17 cellular contexts compared by ENCODE assay signal in genomic region chr17:17758443-17758842, GRCh38.
A peak's percentile ranks its signal among the peaks of the same experiment; 100 is the strongest.
DNase-seq lines count a peak whose midpoint lies in the region; FAIRE-seq and TF ChIP-seq lines count a peak whose summit lies in the region.
"Had no signal": no experiment of that assay in that cellular context is flagged by ENCODE, and none has a peak within 500 bp of the region (broad histone marks: within the 10 kb centered on the region; RNA-seq: fewer than 3 reads in every experiment).

No MANE protein-coding gene starts in this region.

- intact Hi-C loops in ovary (cut with DNase I) = loop anchor here in 1 of 4 donors (10.0 kb wide), 1 partner anchor 74 kb away; the partner anchor contains the start of gene RAI1

- TF ChIP-seq CTCF in OCI-LY1 (IDR thresholded peaks at IDR 0.05; ENCODE audit: low read length) (no peak), neural crest cell (conservative IDR thresholded peaks at IDR 0.05) (no peak), ovary (IDR thresholded peaks at IDR 0.05) (no peak)

- 84 to 90% (median 85%) methylated on average over 13 of the region's 13 CpGs for WGBS in ovary, 3 donors

- peak overlapping the region; percentile 75; the same call in 1 of the 2 replicates for H3K9ac ChIP-seq in OCI-LY1 (ENCODE audit: low read length)
- H3K9ac ChIP-seq: SK-N-SH had no signal

- no peak for TF ChIP-seq POLR2A in ovary (IDR thresholded peaks at IDR 0.05)

- H3K4me2 ChIP-seq in OCI-LY1 (ENCODE audit: low read length) = peak overlapping the region; percentile 48
- H3K4me2 ChIP-seq: SK-N-SH had no signal

- no peaks in the 10 kb centered on the region for H3K9me2 ChIP-seq in OCI-LY1 (ENCODE audit: low read depth, low read length)
- H3K9me2 ChIP-seq: SK-N-SH had no signal

- H3K36me3 ChIP-seq in OCI-LY1 (ENCODE audit: insufficient read depth, low read length) (0 out of 2 replicates have a peak, but pooled peaks cover 4% of the 10 kb centered on the region), ovary (no peaks in the 10 kb centered on the region)

- H3K27ac ChIP-seq in OCI-LY1 (ENCODE audit: low read depth, low read length, poor library complexity, severe bottlenecking) = peak overlapping the region; percentile 100
- H3K27ac ChIP-seq in ovary = no peak overlapping the region

- no peaks in the 10 kb centered on the region for H3K9me3 ChIP-seq in OCI-LY1 (ENCODE audit: low read length)
- no peaks in the 10 kb centered on the region for H3K9me3 ChIP-seq in ovary
- H3K9me3 ChIP-seq: SK-N-SH had no signal

- no peaks in the 10 kb centered on the region for H3K79me2 ChIP-seq in OCI-LY1 (ENCODE audit: insufficient read depth, low read length)

- no peaks in the 10 kb centered on the region for H3K9me3 Mint-ChIP-seq in neural crest cell
- H3K9me3 Mint-ChIP-seq: activated T-helper 2 cell treated with anti-CD3 and anti-CD28 coated beads, Interferon-gamma antibody, Interleukin-2, Interleukin-4, amounts not matched to agents 10 μg/mL and 5 μg/mL and 100 μg/mL, durations not matched to agents 14 hours and 24 hours and 36 hours had no signal

- H3K4me1 Mint-ChIP-seq in neural crest cell = peaks cover 37% of the 10 kb centered on the region

- no peak for TF ChIP-seq EP300 in ovary (IDR thresholded peaks at IDR 0.05)

- H2AFZ ChIP-seq in OCI-LY1 (ENCODE audit: low read length) = no peak overlapping the region

- H3F3A ChIP-seq in OCI-LY1 (ENCODE audit: insufficient read depth, low read length) = no peaks in the 10 kb centered on the region

- H3K4me1 ChIP-seq in OCI-LY1 (ENCODE audit: insufficient read depth, low read length, severe bottlenecking) = peaks cover 66% of the 10 kb centered on the region
- peaks cover 1% of the 10 kb centered on the region for H3K4me1 ChIP-seq in ovary (ENCODE audit: insufficient read depth)

- H3K27me3 ChIP-seq in OCI-LY1 (ENCODE audit: insufficient read depth, low read length) (no peaks in the 10 kb centered on the region), ovary (no peaks in the 10 kb centered on the region)

- H3K27me3 Mint-ChIP-seq in neural crest cell (ENCODE audit: low read depth) = no peaks in the 10 kb centered on the region

- H3K4me3 Mint-ChIP-seq in neural crest cell = peak overlapping the region; percentile 47

- DNase-seq in NCI-H146 (lab: John Stamatoyannopoulos, UW) (peak; percentile 47), NCI-H146 treated with DMSO at 0.1 percent for 48 hours (lab: John Stamatoyannopoulos, UW; ENCODE audit: unreplicated experiment) (no peak), NCI-H1694 (lab: John Stamatoyannopoulos, UW) (peak; percentile 88), neural crest cell (ENCODE audit: low read depth, low spot score) (no peak), HTR-8/SVneo (ENCODE audit: insufficient read length, low spot score) (no peak), cortex of kidney (lab: John Stamatoyannopoulos, UW) (no peak), ovary (no peak)
- DNase-seq: activated CD4-positive, alpha-beta T cell treated with anti-CD3 and anti-CD28 coated beads for 1 hour; GOT3; NCI-H226; occipital lobe; SK-N-SH; stimulated activated CD4-positive, alpha-beta T cell treated with anti-CD3 and anti-CD28 coated beads, Interleukin-12 subunit alpha, Interleukin-12 subunit beta, amount 100 ng/mL, for 4 hours had no signal

- peak overlapping the region; percentile 10 for H3K4me3 ChIP-seq in OCI-LY1 (ENCODE audit: low read depth, low read length, poor library complexity, severe bottlenecking)
- no peak overlapping the region for H3K4me3 ChIP-seq in ovary

- H3K27ac Mint-ChIP-seq in neural crest cell (ENCODE audit: unreplicated experiment) = peak overlapping the region; percentile 19
- H3K27ac Mint-ChIP-seq: activated T-helper 2 cell treated with anti-CD3 and anti-CD28 coated beads, Interferon-gamma antibody, Interleukin-2, Interleukin-4, amounts not matched to agents 10 μg/mL and 5 μg/mL and 100 μg/mL, durations not matched to agents 14 hours and 24 hours and 36 hours had no signal

- no peaks in the 10 kb centered on the region for H4K20me1 ChIP-seq in OCI-LY1 (ENCODE audit: insufficient read depth, low read length)

- no peaks in the 10 kb centered on the region for H3K36me3 Mint-ChIP-seq in neural crest cell (ENCODE audit: low read depth)

- FAIRE-seq in HTR-8/SVneo (lab: Jason Lieb, UNC) = no peak
- FAIRE-seq: bronchial epithelial cell, urothelium cell line had no signal

Comparison
In these comparisons a context has a peak if more than half of its experiments do, and no peak if none do; other contexts are left out.
1. DNase-seq: peak in NCI-H146 (single experiment) and NCI-H1694 (single experiment); none in NCI-H146 treated with DMSO at 0.1 percent for 48 hours (single experiment), neural crest cell (single experiment), HTR-8/SVneo (single experiment), cortex of kidney (single experiment) and ovary (0 of 5).